8 cellular contexts compared by ENCODE assay signal in the genomic region with DNA sequence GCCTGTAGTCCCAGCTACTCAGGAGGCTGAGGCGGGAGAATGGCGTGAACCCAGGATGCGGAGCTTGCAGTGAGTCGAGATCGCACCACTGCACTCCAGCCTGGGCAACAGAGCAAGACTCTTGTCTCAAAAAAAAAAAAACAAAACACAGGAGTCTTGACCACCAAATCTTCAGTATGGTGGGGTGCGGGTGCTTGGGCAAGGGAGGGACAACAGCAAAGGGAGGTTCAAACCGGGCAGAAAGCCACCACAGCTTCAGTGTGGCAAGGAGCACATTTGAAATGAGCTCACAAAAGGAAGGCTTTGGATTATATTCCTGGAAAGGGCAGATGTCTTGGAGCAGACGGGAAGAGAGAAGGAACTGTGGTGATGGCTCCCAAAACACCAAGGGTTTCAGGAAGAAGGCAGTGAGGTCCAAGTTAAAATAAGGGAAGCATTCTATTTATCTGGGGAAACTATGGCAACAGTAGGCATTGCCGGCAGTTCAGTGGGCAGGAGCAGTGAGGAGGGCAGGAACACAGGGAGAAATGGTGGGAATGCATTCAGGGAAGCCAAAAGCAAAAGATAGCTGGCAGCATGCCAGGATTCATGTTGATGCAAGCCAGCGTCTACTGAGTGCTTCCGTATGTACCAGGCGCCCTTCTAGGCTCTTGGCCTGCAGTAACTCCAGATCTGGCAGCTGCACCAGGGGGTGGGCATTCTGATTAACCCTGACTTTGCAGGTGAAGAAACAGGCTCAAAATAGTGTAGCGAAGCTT. TPM values are rescaled to one million over a fixed set of nuclear protein-coding genes. Genes with fewer than 3 reads are reported as not detected.
DNase-seq lines count a peak whose midpoint lies in the region; ATAC-seq lines count a peak whose summit lies in the region.

No MANE protein-coding gene starts in this region.

- peaks cover 5 to 41% (median 26%) of the 10 kb centered on the region in 4 donors for H3K4me1 Mint-ChIP-seq in CD4-positive, CD25-positive, alpha-beta regulatory T cell

- H3K27ac Mint-ChIP-seq in CD4-positive, CD25-positive, alpha-beta regulatory T cell: peak overlapping the region; percentile 8 to 17 (median 17)

- no peak overlapping the region for H3K4me3 ChIP-seq in CD4-positive, CD25-positive, alpha-beta regulatory T cell (ENCODE audit: low read depth, low read length)

- no peak overlapping the region for H3K27ac ChIP-seq in CD4-positive, CD25-positive, alpha-beta regulatory T cell (ENCODE audit: insufficient read depth, low read length, poor library complexity, severe bottlenecking)
- H3K27ac ChIP-seq in adipose tissue (ENCODE audit: low read depth, low read length): peak overlapping the region; percentile 61

- H3K36me3 ChIP-seq in CD4-positive, CD25-positive, alpha-beta regulatory T cell (ENCODE audit: control insufficient read depth, insufficient read depth, low read length): peaks cover 22% of the 10 kb centered on the region

- no peak for DNase-seq in CD4-positive, CD25-positive, alpha-beta regulatory T cell
- DNase-seq in NCI-H1417 (lab: John Stamatoyannopoulos, UW) (peak; percentile 47 to 89 (median 79)), Right ventricle myocardium inferior (ENCODE audit: missing footprints) (peak; percentile 81), putamen (ENCODE audit: low spot score) (peak; percentile 60)

- WGBS in adipose tissue, 3 donors: 56 to 70% (median 57%) methylated on average over 13 of the region's 13 CpGs

- peak in 1 of 2 donors; percentile 10 for ATAC-seq in CD4-positive, CD25-positive, alpha-beta regulatory T cell (ENCODE audit: low read depth in 2 of 2)
- ATAC-seq in Right ventricle myocardium inferior (peak; percentile 50), GM18861 (IDR thresholded peaks at IDR 0.05; ENCODE audit: unreplicated experiment) (no peak), HG03095 (IDR thresholded peaks at IDR 0.05; ENCODE audit: unreplicated experiment) (no peak), GM21723 (IDR thresholded peaks at IDR 0.05; ENCODE audit: unreplicated experiment) (no peak)

- peaks cover 25% of the 10 kb centered on the region for H3K4me1 ChIP-seq in CD4-positive, CD25-positive, alpha-beta regulatory T cell (ENCODE audit: control insufficient read depth, insufficient read depth, low read length, poor library complexity, severe bottlenecking)

- H3K4me3 Mint-ChIP-seq in CD4-positive, CD25-positive, alpha-beta regulatory T cell: peak overlapping the region in 1 of 4 donors; percentile 19

- H3K27me3 ChIP-seq in CD4-positive, CD25-positive, alpha-beta regulatory T cell (ENCODE audit: control insufficient read depth, insufficient read depth, low read length): no peaks in the 10 kb centered on the region

- intact Hi-C loops in Right ventricle myocardium inferior (cut with DNase I): loop anchor here (10.0 kb wide), 1 partner anchor 51 kb away; no protein-coding TSS in a partner anchor

- peaks cover 21% of the 10 kb centered on the region for H3K36me3 Mint-ChIP-seq in CD4-positive, CD25-positive, alpha-beta regulatory T cell

- H3K9me3 ChIP-seq in CD4-positive, CD25-positive, alpha-beta regulatory T cell (ENCODE audit: control insufficient read depth in 2 of 2, low read length in 2 of 2): no peaks in the 10 kb centered on the region

- H3K9me3 Mint-ChIP-seq in CD4-positive, CD25-positive, alpha-beta regulatory T cell: no peaks in the 10 kb centered on the region

- no peaks in the 10 kb centered on the region for H3K27me3 Mint-ChIP-seq in CD4-positive, CD25-positive, alpha-beta regulatory T cell

RNA-seq across cellular contexts. Expression of a gene that starts 51.0 kb away (rescaled TPM):
- 1,477 TPM for total RNA-seq in CD4-positive, CD25-positive, alpha-beta regulatory T cell
- polyA plus RNA-seq in CD4-positive, CD25-positive, alpha-beta regulatory T cell: 1,000 to 10,000 TPM in 3 of 4 donors, 100 to 1,000 TPM in 1; 909 to 1,385 (median 1,115) TPM
- polyA plus RNA-seq in adipose tissue: 100 to 1,000 TPM; 133 to 365 (median 308) TPM
- 120 TPM for total RNA-seq in Right ventricle myocardium inferior

Comparison
In these comparisons a context has a peak if more than half of its experiments do, and no peak if none do; other contexts are left out.
1. DNase-seq: peak in NCI-H1417 (3 of 3), Right ventricle myocardium inferior (single experiment) and putamen (single experiment); none in CD4-positive, CD25-positive, alpha-beta regulatory T cell (0 of 3).
2. RNA of a gene that starts 51.0 kb away (total RNA-seq): 1,477 TPM in CD4-positive, CD25-positive, alpha-beta regulatory T cell (single experiment); 120 TPM in Right ventricle myocardium inferior (single experiment); every median in the first group is over 10 times any median in the second.